Comparison of ENCODE assay signal across 8 cellular contexts in genomic region chrX:48695524-48695875, GRCh38. TPM values are rescaled to one million over a fixed set of nuclear protein-coding genes. Genes with fewer than 3 reads are reported as not detected.
DNase-seq lines count a peak whose midpoint lies in the region; ATAC-seq and TF ChIP-seq lines count a peak whose summit lies in the region.

No MANE protein-coding gene starts in this region.

- H3K18ac ChIP-seq in trophoblast cell (ENCODE audit: low read length): no peak overlapping the region

- H3K9me3 ChIP-seq in PC-3 (ENCODE audit: low read length) (no peaks in the 10 kb centered on the region), endocrine pancreas (ENCODE audit: control insufficient read depth, low read length) (no peaks in the 10 kb centered on the region), trophoblast cell (ENCODE audit: insufficient read depth, low read depth, low read length) (no peaks in the 10 kb centered on the region)

- POLR2A ChIA-PET in PC-3 (lab: Charles Lee; ENCODE audit: unreplicated experiment): interaction anchor here (0.6 to 0.9 kb wide), 2 partner anchors 59 to 106 kb away, joined by 4 to 9 read pairs; partner anchors contain the start of gene HDAC6

- H2BK5ac ChIP-seq in trophoblast cell (ENCODE audit: low read depth, low read length, poor library complexity): no peak overlapping the region

- H2BK12ac ChIP-seq in trophoblast cell (ENCODE audit: low read length): no peak overlapping the region

- H3K9me2 ChIP-seq in PC-3 (replicated peaks; ENCODE audit: low read length): no peaks in the 10 kb centered on the region

- ATAC-seq in PC-3 (no peak), left lobe of liver (no peak), GM21717 (IDR thresholded peaks at IDR 0.05; ENCODE audit: unreplicated experiment) (no peak), GM21529 (IDR thresholded peaks at IDR 0.05; ENCODE audit: unreplicated experiment) (no peak)

- no peak overlapping the region for H4K8ac ChIP-seq in trophoblast cell (ENCODE audit: low read depth, low read length)

- no peak overlapping the region for H4K12ac ChIP-seq in trophoblast cell (ENCODE audit: low read depth, low read length)

- H3K14ac ChIP-seq in trophoblast cell (ENCODE audit: low read length): no peak overlapping the region

- no peak overlapping the region for H2AK5ac ChIP-seq in trophoblast cell (ENCODE audit: low read length)

- peaks cover 12% of the 10 kb centered on the region for H3K4me1 ChIP-seq in PC-3 (ENCODE audit: insufficient read depth, low read length)
- no peaks in the 10 kb centered on the region for H3K4me1 ChIP-seq in endocrine pancreas (ENCODE audit: control insufficient read depth, insufficient read depth, low read length)
- H3K4me1 ChIP-seq in trophoblast cell (ENCODE audit: control insufficient read depth in 1 of 2, insufficient read depth in 2 of 2, low read length in 2 of 2): peaks cover 10 to 19% of the 10 kb centered on the region in 2 experiments

- no peaks in the 10 kb centered on the region for H3K27me3 ChIP-seq in PC-3 (ENCODE audit: low read length)
- no peaks in the 10 kb centered on the region for H3K27me3 ChIP-seq in endocrine pancreas (ENCODE audit: control insufficient read depth, insufficient read depth, low read length)
- no peaks in the 10 kb centered on the region for H3K27me3 ChIP-seq in trophoblast cell (ENCODE audit: insufficient read depth, low read length)

- intact Hi-C loops in PC-3 (cut with micrococcal nuclease): no loop called here

- peak overlapping the region; percentile 75 for H2AFZ ChIP-seq in PC-3 (ENCODE audit: low read length)
- peak overlapping the region; percentile 6 for H2AFZ ChIP-seq in trophoblast cell (ENCODE audit: insufficient read depth, low read length, poor library complexity)

- H2BK120ac ChIP-seq in trophoblast cell (ENCODE audit: insufficient read depth, low read length, poor library complexity): no peak overlapping the region

- H3K79me1 ChIP-seq in trophoblast cell (ENCODE audit: low read length): peaks cover 8% of the 10 kb centered on the region

- no peak for TF ChIP-seq CTCF in PC-3 (conservative IDR thresholded peaks at IDR 0.05; ENCODE audit: low read depth, low read length)

- no TSS peak for BruUV-seq in PC-3 (replicated peaks; lab: Mats Ljungman, UMichigan)

- peak overlapping the region; percentile 78 for H3K4me3 ChIP-seq in PC-3 (ENCODE audit: low read length)
- peak overlapping the region; percentile 32 for H3K4me3 ChIP-seq in endocrine pancreas (ENCODE audit: control insufficient read depth, insufficient read depth, low read length)
- H3K4me3 ChIP-seq in trophoblast cell (ENCODE audit: low read depth, low read length): no peak overlapping the region

- in situ Hi-C loops in G401 (cut with HindIII; ENCODE audit: low sequenced_read_pairs): no loop called here

- H3F3A ChIP-seq in PC-3 (ENCODE audit: low read length, unreplicated experiment): no peaks in the 10 kb centered on the region

- no CpG with 5 or more reads among the region's 14 CpGs for WGBS in trophoblast cell (ENCODE audit: extremely low coverage, insufficient coverage, insufficient read length)

- DNase-seq in G401 (ENCODE audit: low spot score) (peak; percentile 42), PC-3 (peak; percentile 11), trophoblast cell (peak; percentile 46 to 48), NCI-H187 treated with DMSO at 0.1 percent for 48 hours (lab: John Stamatoyannopoulos, UW) (no peak), left lobe of liver (ENCODE audit: low spot score) (no peak)

- peak overlapping the region; percentile 95; the same call in 1 of the 2 replicates for H3K9ac ChIP-seq in PC-3 (ENCODE audit: low read length)
- peak overlapping the region; percentile 6 for H3K9ac ChIP-seq in endocrine pancreas (ENCODE audit: control insufficient read depth, insufficient read depth, low read length)
- H3K9ac ChIP-seq in trophoblast cell (ENCODE audit: low read length): no peak overlapping the region

- no peak overlapping the region for H3K4ac ChIP-seq in trophoblast cell (ENCODE audit: low read depth, low read length)

- no peak overlapping the region for H3K23ac ChIP-seq in trophoblast cell (ENCODE audit: low read length)

- no peak overlapping the region for H4K91ac ChIP-seq in trophoblast cell (ENCODE audit: low read depth, low read length)

- H4K20me1 ChIP-seq in PC-3 (ENCODE audit: low read length): no peaks in the 10 kb centered on the region

- CTCF ChIA-PET in PC-3 (lab: Charles Lee): interaction anchor here (0.6 kb wide), 1 partner anchor 263 kb away, joined by 3 read pairs; no protein-coding TSS in a partner anchor

- H3K4me2 ChIP-seq in PC-3 (ENCODE audit: low read length): peak overlapping the region; percentile 93
- peak overlapping the region; percentile 65 for H3K4me2 ChIP-seq in trophoblast cell (ENCODE audit: low read length)

- H3K27ac ChIP-seq in PC-3 (ENCODE audit: low read length) (no peak overlapping the region), trophoblast cell (ENCODE audit: low read depth, low read length) (no peak overlapping the region)

- H3K36me3 ChIP-seq in PC-3 (ENCODE audit: low read depth, low read length) (peaks cover 10% of the 10 kb centered on the region), endocrine pancreas (ENCODE audit: control insufficient read depth, insufficient read depth, low read length) (no peaks in the 10 kb centered on the region), trophoblast cell (ENCODE audit: control insufficient read depth in 1 of 2, insufficient read depth in 2 of 2, low read length in 2 of 2) (peaks cover 6 to 13% of the 10 kb centered on the region in 2 experiments)

- H3K79me2 ChIP-seq in PC-3 (ENCODE audit: low read length) (peaks cover 35% of the 10 kb centered on the region), trophoblast cell (ENCODE audit: control insufficient read depth, insufficient read depth, low read length, poor library complexity) (peaks cover 5% of the 10 kb centered on the region)

RNA-seq across cellular contexts. Expression of gene SUV39H1, which starts 1.0 kb away (rescaled TPM):
- total RNA-seq in G401 (2014; rRNA removed; shearing (Covaris generic)): 9.5 and 13.3 TPM in 2 replicates
- total RNA-seq in PC-3 (2014; rRNA removed) (22.3 and 31.7 TPM in 2 replicates), left lobe of liver (4.3 TPM)
- 10.6 and 10.8 TPM in 2 replicates for polyA plus RNA-seq in trophoblast cell (2013)

RNA-seq across cellular contexts. Expression of gene WAS, which starts 11.9 kb away (rescaled TPM):
- not detected in 2 replicates for total RNA-seq in G401 (2014; rRNA removed; shearing (Covaris generic))
- 0.66 TPM in 1 of 2 replicates, not detected in the other for total RNA-seq in PC-3 (2014; rRNA removed)
- polyA plus RNA-seq in trophoblast cell (2013): 0.17 and 0.18 TPM in 2 replicates
- 3.2 TPM for total RNA-seq in left lobe of liver

Comparison
In these comparisons a context has a peak if more than half of its experiments do, and no peak if none do; other contexts are left out.
1. DNase-seq: peak in G401 (single experiment), PC-3 (single experiment) and trophoblast cell (2 of 2); none in NCI-H187 treated with DMSO at 0.1 percent for 48 hours (single experiment) and left lobe of liver (single experiment).